ENCODE assay signal across 21 cellular contexts in genomic region chr6:21151178-21151956, GRCh38.
"Had no signal": no experiment of that assay in that cellular context is flagged by ENCODE, and none has a peak within 500 bp of the region (broad histone marks: within the 10 kb centered on the region; RNA-seq: fewer than 3 reads in every experiment).

No MANE protein-coding gene starts in this region.

- ATAC-seq: activated CD8-positive, alpha-beta memory T cell treated with anti-CD3 and anti-CD28 coated beads, Interleukin-2, amount 10 ng/mL, durations not matched to agents 7 days and 5 days; mucosa of descending colon; naive thymus-derived CD4-positive, alpha-beta T cell; psoas muscle; SK-N-SH treated with all-trans-retinoic acid at 6 μM for 48 hours; stimulated activated effector memory CD8-positive, alpha-beta T cell treated with anti-CD3 and anti-CD28 coated beads, Interleukin-12 subunit alpha, Interleukin-12 subunit beta, amount 100 ng/mL, for 72 hours; T-cell had no signal

- H3K4me3 Mint-ChIP-seq: activated B cell treated with CpG ODN at 0.5 μM for 24 hours; activated CD4-positive, alpha-beta memory T cell treated with anti-CD3 and anti-CD28 coated beads for 36 hours; activated CD8-positive, alpha-beta memory T cell treated with anti-CD3 and anti-CD28 coated beads, Interleukin-2, amount 10 ng/mL, durations not matched to agents 7 days and 5 days; activated naive CD8-positive, alpha-beta T cell treated with anti-CD3 and anti-CD28 coated beads for 36 hours; central memory CD8-positive, alpha-beta T cell; memory B cell; naive thymus-derived CD4-positive, alpha-beta T cell; stimulated activated effector memory CD8-positive, alpha-beta T cell treated with anti-CD3 and anti-CD28 coated beads, Interleukin-12 subunit alpha, Interleukin-12 subunit beta, amount 100 ng/mL, for 72 hours; T-cell had no signal

- H3K36me3 Mint-ChIP-seq: activated CD8-positive, alpha-beta memory T cell treated with anti-CD3 and anti-CD28 coated beads, Interleukin-2, amount 10 ng/mL, durations not matched to agents 7 days and 5 days; stimulated activated effector memory CD8-positive, alpha-beta T cell treated with anti-CD3 and anti-CD28 coated beads, Interleukin-12 subunit alpha, Interleukin-12 subunit beta, amount 100 ng/mL, for 72 hours had no signal

- H3K27me3 ChIP-seq: brain microvascular endothelial cell, colonic mucosa, sigmoid colon, tibial artery had no signal

- FAIRE-seq: frontal cortex, kidney, urothelium cell line had no signal

- DNase-seq: activated B cell treated with CpG ODN at 0.5 μM for 24 hours; activated CD4-positive, alpha-beta memory T cell treated with anti-CD3 and anti-CD28 coated beads for 36 hours; activated CD4-positive, alpha-beta T cell treated with anti-CD3 and anti-CD28 coated beads for 4 hours; activated CD8-positive, alpha-beta memory T cell treated with anti-CD3 and anti-CD28 coated beads, Interleukin-2, amount 10 ng/mL, durations not matched to agents 7 days and 5 days; activated naive CD8-positive, alpha-beta T cell treated with anti-CD3 and anti-CD28 coated beads for 36 hours; brain microvascular endothelial cell; colonic mucosa; kidney; mucosa of descending colon; naive thymus-derived CD4-positive, alpha-beta T cell; psoas muscle; sigmoid colon; stimulated activated CD4-positive, alpha-beta T cell treated with anti-CD3 and anti-CD28 coated beads, Interleukin-4, amount 100 ng/mL, for 24 hours; T-cell; tibial artery had no signal

- H3K4me1 Mint-ChIP-seq: activated CD8-positive, alpha-beta memory T cell treated with anti-CD3 and anti-CD28 coated beads, Interleukin-2, amount 10 ng/mL, durations not matched to agents 7 days and 5 days; activated naive CD8-positive, alpha-beta T cell treated with anti-CD3 and anti-CD28 coated beads for 36 hours; central memory CD8-positive, alpha-beta T cell; stimulated activated effector memory CD8-positive, alpha-beta T cell treated with anti-CD3 and anti-CD28 coated beads, Interleukin-12 subunit alpha, Interleukin-12 subunit beta, amount 100 ng/mL, for 72 hours had no signal

- H3K4me3 ChIP-seq: colonic mucosa, mucosa of descending colon, psoas muscle, sigmoid colon, tibial artery had no signal

- H3K27ac Mint-ChIP-seq: activated B cell treated with CpG ODN at 0.5 μM for 24 hours; activated CD4-positive, alpha-beta memory T cell treated with anti-CD3 and anti-CD28 coated beads for 36 hours; activated CD8-positive, alpha-beta memory T cell treated with anti-CD3 and anti-CD28 coated beads, Interleukin-2, amount 10 ng/mL, durations not matched to agents 7 days and 5 days; activated naive CD8-positive, alpha-beta T cell treated with anti-CD3 and anti-CD28 coated beads for 36 hours; memory B cell; naive thymus-derived CD4-positive, alpha-beta T cell; stimulated activated effector memory CD8-positive, alpha-beta T cell treated with anti-CD3 and anti-CD28 coated beads, Interleukin-12 subunit alpha, Interleukin-12 subunit beta, amount 100 ng/mL, for 72 hours; T-cell had no signal

- H3K27ac ChIP-seq: brain microvascular endothelial cell, colonic mucosa, psoas muscle, sigmoid colon, tibial artery had no signal

- H3K9me3 Mint-ChIP-seq: activated B cell treated with CpG ODN at 0.5 μM for 24 hours; activated CD4-positive, alpha-beta memory T cell treated with anti-CD3 and anti-CD28 coated beads for 36 hours; activated naive CD8-positive, alpha-beta T cell treated with anti-CD3 and anti-CD28 coated beads for 36 hours; central memory CD8-positive, alpha-beta T cell; memory B cell; stimulated activated effector memory CD8-positive, alpha-beta T cell treated with anti-CD3 and anti-CD28 coated beads, Interleukin-12 subunit alpha, Interleukin-12 subunit beta, amount 100 ng/mL, for 72 hours; T-cell had no signal

- H3K36me3 ChIP-seq: brain microvascular endothelial cell, colonic mucosa, sigmoid colon, tibial artery had no signal

- H3K27me3 Mint-ChIP-seq: activated B cell treated with CpG ODN at 0.5 μM for 24 hours; activated CD4-positive, alpha-beta memory T cell treated with anti-CD3 and anti-CD28 coated beads for 36 hours; activated CD8-positive, alpha-beta memory T cell treated with anti-CD3 and anti-CD28 coated beads, Interleukin-2, amount 10 ng/mL, durations not matched to agents 7 days and 5 days; activated naive CD8-positive, alpha-beta T cell treated with anti-CD3 and anti-CD28 coated beads for 36 hours; central memory CD8-positive, alpha-beta T cell; memory B cell; naive thymus-derived CD4-positive, alpha-beta T cell; T-cell had no signal

- H3K4me1 ChIP-seq: colonic mucosa, psoas muscle, sigmoid colon, tibial artery had no signal

- H3K9me3 ChIP-seq: colonic mucosa, mucosa of descending colon, psoas muscle, sigmoid colon, tibial artery had no signal
